ENCODE assay signal across 8 cellular contexts in genomic region chr19:54364775-54365257, GRCh38. TPM values are rescaled to one million over a fixed set of nuclear protein-coding genes. Genes with fewer than 3 reads are reported as not detected.
DNase-seq lines count a peak whose midpoint lies in the region; ATAC-seq and TF ChIP-seq lines count a peak whose summit lies in the region.

A gene with protein sequence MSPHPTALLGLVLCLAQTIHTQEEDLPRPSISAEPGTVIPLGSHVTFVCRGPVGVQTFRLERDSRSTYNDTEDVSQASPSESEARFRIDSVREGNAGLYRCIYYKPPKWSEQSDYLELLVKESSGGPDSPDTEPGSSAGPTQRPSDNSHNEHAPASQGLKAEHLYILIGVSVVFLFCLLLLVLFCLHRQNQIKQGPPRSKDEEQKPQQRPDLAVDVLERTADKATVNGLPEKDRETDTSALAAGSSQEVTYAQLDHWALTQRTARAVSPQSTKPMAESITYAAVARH (minus strand): TSS chr19:54364931. CDS start chr19:54364804, 127 bp downstream.

- ATAC-seq in T-helper 17 cell (peak; percentile 69), mucosa of descending colon (peak; percentile 79), upper lobe of left lung (ENCODE audit: low FRiP score in 2 of 2) (peak; percentile 76 to 77), GM21825 (IDR thresholded peaks at IDR 0.05; ENCODE audit: unreplicated experiment) (no peak), HG02642 (IDR thresholded peaks at IDR 0.05; ENCODE audit: poor library complexity, unreplicated experiment) (no peak), HG03378 (IDR thresholded peaks at IDR 0.05; ENCODE audit: unreplicated experiment) (no peak)

- peak in 1 of 3 donors; percentile 16 for DNase-seq in T-helper 17 cell
- DNase-seq in mucosa of descending colon = peak; percentile 41 to 81 (median 51)
- peak in 1 of 2 donors; percentile 66 for DNase-seq in upper lobe of left lung
- DNase-seq in NCI-H1105 treated with DMSO at 0.1 percent for 48 hours (lab: John Stamatoyannopoulos, UW) = no peak

- TF ChIP-seq CTCF in mucosa of descending colon (IDR thresholded peaks at IDR 0.05) = no peak
- TF ChIP-seq CTCF in upper lobe of left lung (IDR thresholded peaks at IDR 0.05) = no peak

- no peaks in the 10 kb centered on the region for H3K9me3 Mint-ChIP-seq in activated naive CD8-positive, alpha-beta T cell (ENCODE audit: low read depth)

- peak within 1 kb of the TSS; percentile 85 to 88 (median 86) for H3K27ac ChIP-seq in upper lobe of left lung

- H3K4me1 ChIP-seq in mucosa of descending colon (ENCODE audit: low read depth) (no peaks in the 10 kb centered on the region), upper lobe of left lung (no peaks in the 10 kb centered on the region)

- H3K27me3 Mint-ChIP-seq in T-helper 17 cell = no peaks in the 10 kb centered on the region
- no peaks in the 10 kb centered on the region for H3K27me3 Mint-ChIP-seq in activated naive CD8-positive, alpha-beta T cell

- TF ChIP-seq POLR2A in upper lobe of left lung (IDR thresholded peaks at IDR 0.05) = peak in 2 of 4 donors; percentile 29 to 89

- H3K27ac Mint-ChIP-seq in T-helper 17 cell = peak within 1 kb of the TSS; percentile 94
- peak within 1 kb of the TSS; percentile 94 for H3K27ac Mint-ChIP-seq in activated naive CD8-positive, alpha-beta T cell

- peaks cover 2% of the 10 kb centered on the region for H3K36me3 Mint-ChIP-seq in T-helper 17 cell (ENCODE audit: low read depth)
- H3K36me3 Mint-ChIP-seq in activated naive CD8-positive, alpha-beta T cell = peaks cover 2% of the 10 kb centered on the region

- H3K4me3 Mint-ChIP-seq in T-helper 17 cell = peak within 1 kb of the TSS; percentile 87
- peak within 1 kb of the TSS; percentile 87 for H3K4me3 Mint-ChIP-seq in activated naive CD8-positive, alpha-beta T cell

- WGBS in upper lobe of left lung, 2 donors = 33 to 46% methylated on average over 10 to 13 of the region's 13 CpGs

- intact Hi-C loops in mucosa of descending colon (cut with DNase I, micrococcal nuclease) = no loop called here

- H3K4me3 ChIP-seq in mucosa of descending colon (no peak within 1 kb of the TSS), upper lobe of left lung (peak within 1 kb of the TSS in 3 of 4 donors; percentile 29 to 45 (median 37))

- H3K36me3 ChIP-seq in mucosa of descending colon (ENCODE audit: low read depth) (no peaks in the 10 kb centered on the region), upper lobe of left lung (no peaks in the 10 kb centered on the region)

- H3K9me3 ChIP-seq in T-helper 17 cell (ENCODE audit: control insufficient read depth, low read length, poor library complexity, severe bottlenecking) (no peaks in the 10 kb centered on the region), mucosa of descending colon (no peaks in the 10 kb centered on the region), upper lobe of left lung (no peaks in the 10 kb centered on the region)

- no peaks in the 10 kb centered on the region for H3K27me3 ChIP-seq in upper lobe of left lung

- no peak for TF ChIP-seq EP300 in upper lobe of left lung (IDR thresholded peaks at IDR 0.05)

- H3K4me1 Mint-ChIP-seq in T-helper 17 cell = peaks cover 47% of the 10 kb centered on the region
- H3K4me1 Mint-ChIP-seq in activated naive CD8-positive, alpha-beta T cell (ENCODE audit: low read depth) = peaks cover 76% of the 10 kb centered on the region

RNA-seq across cellular contexts. Expression of the gene that starts here (rescaled TPM):
- total RNA-seq in T-helper 17 cell (10 to 100 TPM; 21.5 to 22.2 TPM), mucosa of descending colon (10 to 100 TPM in 2 of 3 donors, 1 to 10 TPM in 1; 5.4 to 26.7 (median 17.1) TPM), upper lobe of left lung (100 to 1,000 TPM in 3 of 6 donors, 10 to 100 TPM in 3; 46.5 to 228 (median 111) TPM)

Comparison
In these comparisons a context has a peak if more than half of its experiments do, and no peak if none do; other contexts are left out.
1. ATAC-seq: peak in T-helper 17 cell (single experiment), mucosa of descending colon (single experiment) and upper lobe of left lung (2 of 2); none in GM21825 (single experiment), HG02642 (single experiment) and HG03378 (single experiment).